Comparison of ENCODE assay signal across 8 cellular contexts in genomic region chr5:151223447-151224264, GRCh38. TPM values are rescaled to one million over a fixed set of nuclear protein-coding genes. Genes with fewer than 3 reads are reported as not detected.
A peak's percentile ranks its signal among the peaks of the same experiment; 100 is the strongest.
DNase-seq lines count a peak whose midpoint lies in the region; ATAC-seq and TF ChIP-seq lines count a peak whose summit lies in the region.

A gene with protein sequence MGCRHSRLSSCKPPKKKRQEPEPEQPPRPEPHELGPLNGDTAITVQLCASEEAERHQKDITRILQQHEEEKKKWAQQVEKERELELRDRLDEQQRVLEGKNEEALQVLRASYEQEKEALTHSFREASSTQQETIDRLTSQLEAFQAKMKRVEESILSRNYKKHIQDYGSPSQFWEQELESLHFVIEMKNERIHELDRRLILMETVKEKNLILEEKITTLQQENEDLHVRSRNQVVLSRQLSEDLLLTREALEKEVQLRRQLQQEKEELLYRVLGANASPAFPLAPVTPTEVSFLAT (minus strand): TSS chr5:151224092. CDS start chr5:151223970, 122 bp downstream.

- H3K36me3 Mint-ChIP-seq in activated CD4-positive, alpha-beta T cell treated with anti-CD3 and anti-CD28 coated beads, Interleukin-2, amount 10 ng/mL, durations not matched to agents 7 days and 5 days (ENCODE audit: low read depth), result peaks cover 39% of the 10 kb centered on the region

- peak within 1 kb of the TSS; percentile 97 for H3K27ac ChIP-seq in effector memory CD4-positive, alpha-beta T cell (ENCODE audit: insufficient read depth, low read length, poor library complexity, severe bottlenecking)
- H3K27ac ChIP-seq in lung (ENCODE audit: low read depth in 1 of 2, low read length in 1 of 2), result peak within 1 kb of the TSS; percentile 94

- peak within 1 kb of the TSS; percentile 82 for H3K4me3 Mint-ChIP-seq in activated CD4-positive, alpha-beta T cell treated with anti-CD3 and anti-CD28 coated beads, Interleukin-2, amount 10 ng/mL, durations not matched to agents 7 days and 5 days

- 1% methylated on average over 54 to 58 of the region's 58 CpGs for WGBS in lung, 2 donors

- H3K9me3 ChIP-seq in effector memory CD4-positive, alpha-beta T cell (ENCODE audit: control insufficient read depth, low read length), result no peaks in the 10 kb centered on the region
- no peaks in the 10 kb centered on the region for H3K9me3 ChIP-seq in lung (ENCODE audit: control insufficient read depth in 2 of 2, insufficient read depth in 1 of 2, low read length in 1 of 2)

- DNase-seq in AG10803 (ENCODE audit: low read depth) (peak; percentile 62), NCI-H345 treated with DMSO at 0.1 percent for 48 hours (lab: John Stamatoyannopoulos, UW; ENCODE audit: unreplicated experiment) (peak; percentile 45), lung (ENCODE audit: low spot score) (peak; percentile 69)
- peak; percentile 58 for DNase-seq in activated CD4-positive, alpha-beta T cell treated with anti-CD3 and anti-CD28 coated beads, Interleukin-2, amount 10 ng/mL, durations not matched to agents 7 days and 5 days
- DNase-seq in effector memory CD4-positive, alpha-beta T cell, result peak in 1 of 3 donors; percentile 16
- DNase-seq in stimulated activated CD8-positive, alpha-beta memory T cell treated with anti-CD3 and anti-CD28 coated beads, Interleukin-4, amount 100 ng/mL, for 24 hours (ENCODE audit: low read depth), result peak; percentile 38

- ATAC-seq in GM18520 (IDR thresholded peaks at IDR 0.05; ENCODE audit: unreplicated experiment), result peak; percentile 67
- ATAC-seq in HG02981 (IDR thresholded peaks at IDR 0.05; ENCODE audit: unreplicated experiment), result peak; percentile 61
- peak; percentile 88 for ATAC-seq in lung (ENCODE audit: insufficient read depth, low FRiP score)

- peak within 1 kb of the TSS; percentile 88 for H3K27ac Mint-ChIP-seq in activated CD4-positive, alpha-beta T cell treated with anti-CD3 and anti-CD28 coated beads, Interleukin-2, amount 10 ng/mL, durations not matched to agents 7 days and 5 days

- H3K36me3 ChIP-seq in effector memory CD4-positive, alpha-beta T cell (ENCODE audit: control insufficient read depth, insufficient read depth, low read length), result no peaks in the 10 kb centered on the region
- H3K36me3 ChIP-seq in lung (ENCODE audit: control insufficient read depth in 2 of 2, insufficient read depth in 2 of 2, low read length in 2 of 2), result no peaks in the 10 kb centered on the region

- H3K27me3 ChIP-seq in effector memory CD4-positive, alpha-beta T cell (replicated peaks; ENCODE audit: control insufficient read depth, insufficient read depth, low read length, poor library complexity, severe bottlenecking), result no peaks in the 10 kb centered on the region
- H3K27me3 ChIP-seq in lung (ENCODE audit: control insufficient read depth, insufficient read depth), result no peaks in the 10 kb centered on the region

- TF ChIP-seq CTCF in AG10803 (conservative IDR thresholded peaks at IDR 0.05; ENCODE audit: low read length) (peak; percentile 39), lung (IDR thresholded peaks at IDR 0.05; ENCODE audit: control extremely low read depth, extremely low read depth) (peak; percentile 5)

- H3K9me3 Mint-ChIP-seq in activated CD4-positive, alpha-beta T cell treated with anti-CD3 and anti-CD28 coated beads, Interleukin-2, amount 10 ng/mL, durations not matched to agents 7 days and 5 days, result peaks cover 3% of the 10 kb centered on the region

- H3K27me3 Mint-ChIP-seq in activated CD4-positive, alpha-beta T cell treated with anti-CD3 and anti-CD28 coated beads, Interleukin-2, amount 10 ng/mL, durations not matched to agents 7 days and 5 days, result no peaks in the 10 kb centered on the region

- peaks cover 53% of the 10 kb centered on the region for H3K4me1 Mint-ChIP-seq in activated CD4-positive, alpha-beta T cell treated with anti-CD3 and anti-CD28 coated beads, Interleukin-2, amount 10 ng/mL, durations not matched to agents 7 days and 5 days

- H3K4me3 ChIP-seq in AG10803 (ENCODE audit: low read length) (peak within 1 kb of the TSS; percentile 58), lung (peak within 1 kb of the TSS; percentile 94)
- H3K4me3 ChIP-seq in effector memory CD4-positive, alpha-beta T cell (ENCODE audit: insufficient read depth, low read depth, low read length, poor library complexity, severe bottlenecking), result peak within 1 kb of the TSS; percentile 88

- H3K4me1 ChIP-seq in effector memory CD4-positive, alpha-beta T cell (ENCODE audit: control insufficient read depth, insufficient read depth, low read length, poor library complexity, severe bottlenecking), result peaks cover 40% of the 10 kb centered on the region
- H3K4me1 ChIP-seq in lung (ENCODE audit: control insufficient read depth in 2 of 2, insufficient read depth in 2 of 2, low read length in 2 of 2), result peaks cover 8 to 28% of the 10 kb centered on the region in 2 donors

- CTCF ChIA-PET in activated CD4-positive, alpha-beta T cell treated with anti-CD3 and anti-CD28 coated beads, Interleukin-2, amount 10 ng/mL, durations not matched to agents 7 days and 5 days (lab: Charles Lee), result interaction anchor here (1.1 to 3.1 kb wide), 7 partner anchors 9 to 59 kb away, joined by 3 to 25 read pairs (median 12); no protein-coding TSS in a partner anchor

- POLR2A ChIA-PET in activated CD4-positive, alpha-beta T cell treated with anti-CD3 and anti-CD28 coated beads, Interleukin-2, amount 10 ng/mL, durations not matched to agents 7 days and 5 days (lab: Charles Lee), result interaction anchor here (0.6 to 2.9 kb wide), 6 partner anchors 10 to 37 kb away, joined by 3 to 12 read pairs (median 4); partner anchors contain the start of gene GM2A

RNA-seq across cellular contexts. Expression of the gene that starts here (rescaled TPM):
- total RNA-seq in activated CD4-positive, alpha-beta T cell treated with anti-CD3 and anti-CD28 coated beads, Interleukin-2, amount 10 ng/mL, durations not matched to agents 7 days and 5 days, result 10 to 100 TPM; 79.4 to 84.1 TPM
- total RNA-seq in lung, result 10 to 100 TPM; 15.4 to 69.0 TPM
- 10 to 100 TPM; 54.7 to 73.6 TPM for polyA plus RNA-seq in lung
